1 cellular context compared by ENCODE assay signal in the genomic region with DNA sequence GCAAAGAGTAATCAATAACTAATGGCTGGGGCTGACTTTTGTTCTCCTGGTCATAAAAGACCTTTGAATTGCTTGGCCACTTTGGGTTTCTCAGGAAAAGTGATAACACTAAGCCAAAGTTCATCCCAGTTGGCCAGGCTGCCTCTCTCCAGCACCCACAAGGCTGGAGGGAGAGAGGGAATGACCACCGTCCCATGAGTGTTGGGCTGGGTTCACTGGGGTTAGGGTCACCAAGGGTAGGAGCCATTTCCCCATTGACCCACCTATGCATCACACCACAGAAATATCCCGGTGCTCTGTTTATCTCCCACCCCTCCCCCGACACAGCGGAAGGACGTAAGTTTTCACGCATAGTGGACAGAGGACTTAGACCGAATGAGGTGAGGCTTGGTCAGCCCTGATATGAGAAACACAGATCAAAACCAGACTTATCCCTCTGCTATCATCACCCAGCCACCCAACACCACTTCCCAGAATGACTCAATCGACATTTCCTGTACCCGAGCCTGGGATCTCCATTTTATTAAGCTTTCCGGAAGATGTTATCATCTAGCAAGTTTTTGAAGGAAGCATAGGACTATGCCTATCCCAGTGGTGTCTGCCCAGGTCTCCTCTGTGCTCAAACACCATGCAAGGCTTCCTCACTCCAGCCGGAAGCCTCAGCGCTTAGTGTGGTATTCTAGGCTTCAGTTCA.
A peak's percentile ranks its signal among the peaks of the same experiment; 100 is the strongest.
TF ChIP-seq lines count a peak whose summit lies in the region.

No MANE protein-coding gene starts in this region.

TF ChIP-seq in K562, 482 proteins besides CTCF, POLR2A, EP300 and RAD21 (continued from another document and continues in another):
- TF ChIP-seq, protein P1, sequence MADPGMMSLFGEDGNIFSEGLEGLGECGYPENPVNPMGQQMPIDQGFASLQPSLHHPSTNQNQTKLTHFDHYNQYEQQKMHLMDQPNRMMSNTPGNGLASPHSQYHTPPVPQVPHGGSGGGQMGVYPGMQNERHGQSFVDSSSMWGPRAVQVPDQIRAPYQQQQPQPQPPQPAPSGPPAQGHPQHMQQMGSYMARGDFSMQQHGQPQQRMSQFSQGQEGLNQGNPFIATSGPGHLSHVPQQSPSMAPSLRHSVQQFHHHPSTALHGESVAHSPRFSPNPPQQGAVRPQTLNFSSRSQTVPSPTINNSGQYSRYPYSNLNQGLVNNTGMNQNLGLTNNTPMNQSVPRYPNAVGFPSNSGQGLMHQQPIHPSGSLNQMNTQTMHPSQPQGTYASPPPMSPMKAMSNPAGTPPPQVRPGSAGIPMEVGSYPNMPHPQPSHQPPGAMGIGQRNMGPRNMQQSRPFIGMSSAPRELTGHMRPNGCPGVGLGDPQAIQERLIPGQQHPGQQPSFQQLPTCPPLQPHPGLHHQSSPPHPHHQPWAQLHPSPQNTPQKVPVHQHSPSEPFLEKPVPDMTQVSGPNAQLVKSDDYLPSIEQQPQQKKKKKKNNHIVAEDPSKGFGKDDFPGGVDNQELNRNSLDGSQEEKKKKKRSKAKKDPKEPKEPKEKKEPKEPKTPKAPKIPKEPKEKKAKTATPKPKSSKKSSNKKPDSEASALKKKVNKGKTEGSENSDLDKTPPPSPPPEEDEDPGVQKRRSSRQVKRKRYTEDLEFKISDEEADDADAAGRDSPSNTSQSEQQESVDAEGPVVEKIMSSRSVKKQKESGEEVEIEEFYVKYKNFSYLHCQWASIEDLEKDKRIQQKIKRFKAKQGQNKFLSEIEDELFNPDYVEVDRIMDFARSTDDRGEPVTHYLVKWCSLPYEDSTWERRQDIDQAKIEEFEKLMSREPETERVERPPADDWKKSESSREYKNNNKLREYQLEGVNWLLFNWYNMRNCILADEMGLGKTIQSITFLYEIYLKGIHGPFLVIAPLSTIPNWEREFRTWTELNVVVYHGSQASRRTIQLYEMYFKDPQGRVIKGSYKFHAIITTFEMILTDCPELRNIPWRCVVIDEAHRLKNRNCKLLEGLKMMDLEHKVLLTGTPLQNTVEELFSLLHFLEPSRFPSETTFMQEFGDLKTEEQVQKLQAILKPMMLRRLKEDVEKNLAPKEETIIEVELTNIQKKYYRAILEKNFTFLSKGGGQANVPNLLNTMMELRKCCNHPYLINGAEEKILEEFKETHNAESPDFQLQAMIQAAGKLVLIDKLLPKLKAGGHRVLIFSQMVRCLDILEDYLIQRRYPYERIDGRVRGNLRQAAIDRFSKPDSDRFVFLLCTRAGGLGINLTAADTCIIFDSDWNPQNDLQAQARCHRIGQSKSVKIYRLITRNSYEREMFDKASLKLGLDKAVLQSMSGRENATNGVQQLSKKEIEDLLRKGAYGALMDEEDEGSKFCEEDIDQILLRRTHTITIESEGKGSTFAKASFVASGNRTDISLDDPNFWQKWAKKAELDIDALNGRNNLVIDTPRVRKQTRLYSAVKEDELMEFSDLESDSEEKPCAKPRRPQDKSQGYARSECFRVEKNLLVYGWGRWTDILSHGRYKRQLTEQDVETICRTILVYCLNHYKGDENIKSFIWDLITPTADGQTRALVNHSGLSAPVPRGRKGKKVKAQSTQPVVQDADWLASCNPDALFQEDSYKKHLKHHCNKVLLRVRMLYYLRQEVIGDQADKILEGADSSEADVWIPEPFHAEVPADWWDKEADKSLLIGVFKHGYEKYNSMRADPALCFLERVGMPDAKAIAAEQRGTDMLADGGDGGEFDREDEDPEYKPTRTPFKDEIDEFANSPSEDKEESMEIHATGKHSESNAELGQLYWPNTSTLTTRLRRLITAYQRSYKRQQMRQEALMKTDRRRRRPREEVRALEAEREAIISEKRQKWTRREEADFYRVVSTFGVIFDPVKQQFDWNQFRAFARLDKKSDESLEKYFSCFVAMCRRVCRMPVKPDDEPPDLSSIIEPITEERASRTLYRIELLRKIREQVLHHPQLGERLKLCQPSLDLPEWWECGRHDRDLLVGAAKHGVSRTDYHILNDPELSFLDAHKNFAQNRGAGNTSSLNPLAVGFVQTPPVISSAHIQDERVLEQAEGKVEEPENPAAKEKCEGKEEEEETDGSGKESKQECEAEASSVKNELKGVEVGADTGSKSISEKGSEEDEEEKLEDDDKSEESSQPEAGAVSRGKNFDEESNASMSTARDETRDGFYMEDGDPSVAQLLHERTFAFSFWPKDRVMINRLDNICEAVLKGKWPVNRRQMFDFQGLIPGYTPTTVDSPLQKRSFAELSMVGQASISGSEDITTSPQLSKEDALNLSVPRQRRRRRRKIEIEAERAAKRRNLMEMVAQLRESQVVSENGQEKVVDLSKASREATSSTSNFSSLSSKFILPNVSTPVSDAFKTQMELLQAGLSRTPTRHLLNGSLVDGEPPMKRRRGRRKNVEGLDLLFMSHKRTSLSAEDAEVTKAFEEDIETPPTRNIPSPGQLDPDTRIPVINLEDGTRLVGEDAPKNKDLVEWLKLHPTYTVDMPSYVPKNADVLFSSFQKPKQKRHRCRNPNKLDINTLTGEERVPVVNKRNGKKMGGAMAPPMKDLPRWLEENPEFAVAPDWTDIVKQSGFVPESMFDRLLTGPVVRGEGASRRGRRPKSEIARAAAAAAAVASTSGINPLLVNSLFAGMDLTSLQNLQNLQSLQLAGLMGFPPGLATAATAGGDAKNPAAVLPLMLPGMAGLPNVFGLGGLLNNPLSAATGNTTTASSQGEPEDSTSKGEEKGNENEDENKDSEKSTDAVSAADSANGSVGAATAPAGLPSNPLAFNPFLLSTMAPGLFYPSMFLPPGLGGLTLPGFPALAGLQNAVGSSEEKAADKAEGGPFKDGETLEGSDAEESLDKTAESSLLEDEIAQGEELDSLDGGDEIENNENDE (IDR thresholded peaks at IDR 0.05; ENCODE audit: low read depth, low read length), result no peak
- TF ChIP-seq CREB1 (IDR thresholded peaks at IDR 0.05), result peak; percentile 69
- TF ChIP-seq CREB1 (CRISPR knock-in tag; IDR thresholded peaks at IDR 0.05), result 0 out of 2 replicates have a peak, but pooled peaks have one; percentile 31
- TF ChIP-seq ZKSCAN1 (IDR thresholded peaks at IDR 0.05; ENCODE audit: low read depth, low read length), result no peak
- no peak for TF ChIP-seq PHF8 (IDR thresholded peaks at IDR 0.05; ENCODE audit: borderline replicate concordance, low read length)
- no peak for TF ChIP-seq NCOA4 (IDR thresholded peaks at IDR 0.05; ENCODE audit: partially characterized antibody)
- TF ChIP-seq ZNF143 (CRISPR knock-in tag; IDR thresholded peaks at IDR 0.05), result no peak
- peak; percentile 65 for TF ChIP-seq EP400 (IDR thresholded peaks at IDR 0.05)
- TF ChIP-seq SMAD1 (IDR thresholded peaks at IDR 0.05; ENCODE audit: low read depth, low read length, partially characterized antibody), result peak; percentile 32
- TF ChIP-seq CREM (IDR thresholded peaks at IDR 0.05; ENCODE audit: low read depth), result peak; percentile 88
- TF ChIP-seq, protein P2, sequence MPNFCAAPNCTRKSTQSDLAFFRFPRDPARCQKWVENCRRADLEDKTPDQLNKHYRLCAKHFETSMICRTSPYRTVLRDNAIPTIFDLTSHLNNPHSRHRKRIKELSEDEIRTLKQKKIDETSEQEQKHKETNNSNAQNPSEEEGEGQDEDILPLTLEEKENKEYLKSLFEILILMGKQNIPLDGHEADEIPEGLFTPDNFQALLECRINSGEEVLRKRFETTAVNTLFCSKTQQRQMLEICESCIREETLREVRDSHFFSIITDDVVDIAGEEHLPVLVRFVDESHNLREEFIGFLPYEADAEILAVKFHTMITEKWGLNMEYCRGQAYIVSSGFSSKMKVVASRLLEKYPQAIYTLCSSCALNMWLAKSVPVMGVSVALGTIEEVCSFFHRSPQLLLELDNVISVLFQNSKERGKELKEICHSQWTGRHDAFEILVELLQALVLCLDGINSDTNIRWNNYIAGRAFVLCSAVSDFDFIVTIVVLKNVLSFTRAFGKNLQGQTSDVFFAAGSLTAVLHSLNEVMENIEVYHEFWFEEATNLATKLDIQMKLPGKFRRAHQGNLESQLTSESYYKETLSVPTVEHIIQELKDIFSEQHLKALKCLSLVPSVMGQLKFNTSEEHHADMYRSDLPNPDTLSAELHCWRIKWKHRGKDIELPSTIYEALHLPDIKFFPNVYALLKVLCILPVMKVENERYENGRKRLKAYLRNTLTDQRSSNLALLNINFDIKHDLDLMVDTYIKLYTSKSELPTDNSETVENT (CRISPR knock-in tag; IDR thresholded peaks at IDR 0.05), result no peak
- no peak for TF ChIP-seq NELFE (IDR thresholded peaks at IDR 0.05; ENCODE audit: insufficient read depth, insufficient read length)
- TF ChIP-seq PML (IDR thresholded peaks at IDR 0.05; ENCODE audit: low read length), result peak; percentile 74
- peak; percentile 69 for TF ChIP-seq ATF7 (IDR thresholded peaks at IDR 0.05)
- no peak for TF ChIP-seq ZNF133 (CRISPR knock-in tag; IDR thresholded peaks at IDR 0.05)
- TF ChIP-seq DACH1 (IDR thresholded peaks at IDR 0.05; ENCODE audit: partially characterized antibody), result no peak
- no peak for TF ChIP-seq IFI16 (CRISPR knock-in tag; IDR thresholded peaks at IDR 0.05)
- TF ChIP-seq ZSCAN29 (IDR thresholded peaks at IDR 0.05), result no peak
- TF ChIP-seq, protein P3, sequence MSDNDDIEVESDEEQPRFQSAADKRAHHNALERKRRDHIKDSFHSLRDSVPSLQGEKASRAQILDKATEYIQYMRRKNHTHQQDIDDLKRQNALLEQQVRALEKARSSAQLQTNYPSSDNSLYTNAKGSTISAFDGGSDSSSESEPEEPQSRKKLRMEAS (CRISPR knock-in tag; IDR thresholded peaks at IDR 0.05), result no peak
- TF ChIP-seq ZBTB7A (IDR thresholded peaks at IDR 0.05; ENCODE audit: borderline replicate concordance, control insufficient read depth, low read depth, low read length), result peak; percentile 34; the same call in 1 of the 2 replicates
- no peak for TF ChIP-seq KLF1 (tag; IDR thresholded peaks at IDR 0.05)
- peak; percentile 79; the same call in 1 of the 2 replicates for TF ChIP-seq JUN (IDR thresholded peaks at IDR 0.05; ENCODE audit: borderline replicate concordance, low read depth, low read length)
- no peak for TF ChIP-seq JUN (CRISPR knock-in tag; IDR thresholded peaks at IDR 0.05; ENCODE audit: borderline replicate concordance)
- peak; percentile 80; the same call in 1 of the 2 replicates for TF ChIP-seq ZEB2 (IDR thresholded peaks at IDR 0.05)
- no peak for TF ChIP-seq ELF2 (CRISPR knock-in tag; IDR thresholded peaks at IDR 0.05)
- TF ChIP-seq, protein P4, sequence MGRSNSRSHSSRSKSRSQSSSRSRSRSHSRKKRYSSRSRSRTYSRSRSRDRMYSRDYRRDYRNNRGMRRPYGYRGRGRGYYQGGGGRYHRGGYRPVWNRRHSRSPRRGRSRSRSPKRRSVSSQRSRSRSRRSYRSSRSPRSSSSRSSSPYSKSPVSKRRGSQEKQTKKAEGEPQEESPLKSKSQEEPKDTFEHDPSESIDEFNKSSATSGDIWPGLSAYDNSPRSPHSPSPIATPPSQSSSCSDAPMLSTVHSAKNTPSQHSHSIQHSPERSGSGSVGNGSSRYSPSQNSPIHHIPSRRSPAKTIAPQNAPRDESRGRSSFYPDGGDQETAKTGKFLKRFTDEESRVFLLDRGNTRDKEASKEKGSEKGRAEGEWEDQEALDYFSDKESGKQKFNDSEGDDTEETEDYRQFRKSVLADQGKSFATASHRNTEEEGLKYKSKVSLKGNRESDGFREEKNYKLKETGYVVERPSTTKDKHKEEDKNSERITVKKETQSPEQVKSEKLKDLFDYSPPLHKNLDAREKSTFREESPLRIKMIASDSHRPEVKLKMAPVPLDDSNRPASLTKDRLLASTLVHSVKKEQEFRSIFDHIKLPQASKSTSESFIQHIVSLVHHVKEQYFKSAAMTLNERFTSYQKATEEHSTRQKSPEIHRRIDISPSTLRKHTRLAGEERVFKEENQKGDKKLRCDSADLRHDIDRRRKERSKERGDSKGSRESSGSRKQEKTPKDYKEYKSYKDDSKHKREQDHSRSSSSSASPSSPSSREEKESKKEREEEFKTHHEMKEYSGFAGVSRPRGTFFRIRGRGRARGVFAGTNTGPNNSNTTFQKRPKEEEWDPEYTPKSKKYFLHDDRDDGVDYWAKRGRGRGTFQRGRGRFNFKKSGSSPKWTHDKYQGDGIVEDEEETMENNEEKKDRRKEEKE (IDR thresholded peaks at IDR 0.05; ENCODE audit: borderline replicate concordance in 1 of 2, control insufficient read depth in 1 of 2, low read depth in 2 of 2, low read length in 1 of 2), result no peak
